Comparison of ENCODE assay signal across 12 cellular contexts in the genomic region with DNA sequence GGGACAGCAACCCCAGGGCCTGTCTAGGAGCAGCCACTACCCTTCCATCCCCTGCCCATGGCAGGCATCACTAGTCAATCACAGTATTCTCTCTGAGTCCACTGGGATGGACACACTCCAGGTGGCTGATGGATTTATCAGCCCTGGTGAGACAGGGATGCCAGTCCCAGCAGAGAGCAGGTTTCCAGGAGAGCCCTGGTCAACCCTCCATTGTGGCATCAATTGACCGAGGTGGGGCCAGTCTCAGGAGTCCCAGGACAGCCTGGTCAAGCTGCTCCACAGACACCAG.
DNase-seq lines count a peak whose midpoint lies in the region; ATAC-seq, FAIRE-seq and TF ChIP-seq lines count a peak whose summit lies in the region.
"Had no signal": no experiment of that assay in that cellular context is flagged by ENCODE, and none has a peak within 500 bp of the region (broad histone marks: within the 10 kb centered on the region; RNA-seq: fewer than 3 reads in every experiment).

No MANE protein-coding gene starts in this region.

- CTCF ChIA-PET in HepG2 (lab: Yijun Ruan, JAX; ENCODE audit: low intra/inter-chr PET ratio, low total read pairs): no interaction called here

- peaks cover 9 to 18% of the 10 kb centered on the region in 2 experiments; a peak in 4 of 5 replicates for H3K36me3 ChIP-seq in HepG2 (replicated peaks in 1 of 2; ENCODE audit: control insufficient read depth in 1 of 2, insufficient read depth in 2 of 2, low read length in 2 of 2)
- H3K36me3 ChIP-seq in skeletal muscle tissue (ENCODE audit: control insufficient read depth in 3 of 3, insufficient read depth in 3 of 3, low read length in 3 of 3): no peaks in the 10 kb centered on the region
- H3K36me3 ChIP-seq in BE2C: peaks cover 11% of the 10 kb centered on the region

- no CpG with 5 or more reads among the region's 1 CpG for WGBS in HepG2 (ENCODE audit: low lambda C conversion rate)

- no peak for TF ChIP-seq EP300 in HepG2 (IDR thresholded peaks at IDR 0.05; ENCODE audit: low read depth in 2 of 2, low read length in 2 of 2)
- TF ChIP-seq EP300 in HepG2 (CRISPR knock-in tag; IDR thresholded peaks at IDR 0.05; ENCODE audit: borderline replicate concordance): no peak

- TF ChIP-seq CTCF in HFFc6 (IDR thresholded peaks at IDR 0.05) (no peak), VCaP (conservative IDR thresholded peaks at IDR 0.05) (no peak), HepG2 (CRISPR knock-in tag; IDR thresholded peaks at IDR 0.05) (no peak), BE2C (IDR thresholded peaks at IDR 0.05; ENCODE audit: low read depth, low read length) (no peak)

- H2AFZ ChIP-seq in HepG2 (ENCODE audit: low read length): no peak overlapping the region

- no peaks in the 10 kb centered on the region for H3K4me1 Mint-ChIP-seq in HFFc6 (ENCODE audit: low read depth)

- H3K27ac ChIP-seq in VCaP (peak overlapping the region; percentile 10; the same call in 1 of the 2 replicates), HepG2 (ENCODE audit: extremely low read length, insufficient read depth, low read length) (no peak overlapping the region), skeletal muscle tissue (ENCODE audit: low read depth, low read length) (peak overlapping the region; percentile 51)

- intact Hi-C loops in HepG2 (cut with micrococcal nuclease; ENCODE audit: unreplicated experiment): no loop called here

- H3K27ac Mint-ChIP-seq in HFFc6: peak overlapping the region; percentile 53; the same call in 1 of the 2 replicates

- H3K9ac ChIP-seq in HepG2 (ENCODE audit: insufficient read depth, low read depth, low read length): no peak overlapping the region
- H3K9ac ChIP-seq in skeletal muscle tissue (ENCODE audit: low read depth in 1 of 3, low read length in 3 of 3): no peak overlapping the region

- POLR2A ChIA-PET in HepG2 (lab: Yijun Ruan, JAX): no interaction called here

- H3K9me3 ChIP-seq in HepG2 (ENCODE audit: low read length) (no peaks in the 10 kb centered on the region), skeletal muscle tissue (ENCODE audit: control insufficient read depth in 3 of 3, low read length in 3 of 3) (no peaks in the 10 kb centered on the region), BE2C (no peaks in the 10 kb centered on the region)

- DNase-seq in HFFc6: no peak
- DNase-seq in HepG2 (ENCODE audit: low spot score): no peak
- DNase-seq in BE2C: no peak
- DNase-seq in SW480 (ENCODE audit: low spot score): no peak
- DNase-seq: activated CD4-positive, CD25-positive, alpha-beta regulatory T cell; activated naive CD4-positive, alpha-beta T cell treated with anti-CD3 and anti-CD28 coated beads, Interleukin-2, amount 50 U/mL, for 16 hours; central memory CD4-positive, alpha-beta T cell; DMS79 treated with DMSO at 0.1 percent for 48 hours had no signal

- ATAC-seq in HepG2: no peak
- ATAC-seq in GM19328 (IDR thresholded peaks at IDR 0.05; ENCODE audit: unreplicated experiment): no peak
- no peak for ATAC-seq in HG02759 (IDR thresholded peaks at IDR 0.05; ENCODE audit: unreplicated experiment)

- H3K4me3 Mint-ChIP-seq in HFFc6: no peak overlapping the region

- no peak for FAIRE-seq in HepG2 (lab: Jason Lieb, UNC)

- in situ Hi-C loops in HepG2 (cut with HindIII; ENCODE audit: extremely low pct_ligation_motif_present, low pct_unique_long_range_greater_than_20kb): no loop called here

- H3K4me3 ChIP-seq in HepG2 (replicated peaks in 1 of 3; ENCODE audit: insufficient read depth in 1 of 3, low read depth in 2 of 3, low read length in 3 of 3) (no peak overlapping the region), skeletal muscle tissue (ENCODE audit: low read length in 3 of 3) (no peak overlapping the region), BE2C (ENCODE audit: low read depth, low read length) (no peak overlapping the region)

- no peaks in the 10 kb centered on the region for H3K9me3 Mint-ChIP-seq in HFFc6

- H3K27me3 ChIP-seq in HepG2 (ENCODE audit: control insufficient read depth in 1 of 2, insufficient read depth in 2 of 2, low read length in 2 of 2) (no peaks in the 10 kb centered on the region), skeletal muscle tissue (ENCODE audit: control insufficient read depth in 3 of 3, insufficient read depth in 3 of 3, low read length in 3 of 3) (peaks cover 5 to 13% (median 6%) of the 10 kb centered on the region in 3 donors), BE2C (no peaks in the 10 kb centered on the region)

- no peak; a peak in 1 of 4 replicates for TF ChIP-seq POLR2A in HepG2 (IDR thresholded peaks at IDR 0.05; ENCODE audit: insufficient read depth in 1 of 2, low read depth in 2 of 2, low read length in 2 of 2)

- TF ChIP-seq RAD21 in HepG2 (CRISPR knock-in tag; IDR thresholded peaks at IDR 0.05): no peak

- H3K79me2 ChIP-seq in HepG2 (ENCODE audit: insufficient read depth, low read length): peaks cover 4% of the 10 kb centered on the region

- H3K4me2 ChIP-seq in HepG2 (ENCODE audit: low read depth, low read length): no peak overlapping the region

- no TSS peak for BruUV-seq in HepG2 (replicated peaks; lab: Mats Ljungman, UMichigan)

- H3K4me1 ChIP-seq in HepG2 (ENCODE audit: insufficient read depth, low read length): peaks cover 6% of the 10 kb centered on the region
- H3K4me1 ChIP-seq in skeletal muscle tissue (ENCODE audit: control insufficient read depth in 3 of 3, insufficient read depth in 3 of 3, low read length in 3 of 3): peaks cover 10 to 16% (median 14%) of the 10 kb centered on the region in 3 donors
- peaks cover 24% of the 10 kb centered on the region for H3K4me1 ChIP-seq in BE2C

- no peaks in the 10 kb centered on the region; the same call in 1 of the 2 replicates for H3K27me3 Mint-ChIP-seq in HFFc6 (ENCODE audit: insufficient read depth)

- H4K20me1 ChIP-seq in HepG2 (ENCODE audit: insufficient read depth, low read length): peaks cover 30% of the 10 kb centered on the region; the same call in 1 of the 2 replicates

- no peaks in the 10 kb centered on the region for H3K36me3 Mint-ChIP-seq in HFFc6 (ENCODE audit: low read depth)

TF ChIP-seq in HepG2, 621 proteins besides CTCF, POLR2A, EP300 and RAD21:
- TF ChIP-seq JUNB (CRISPR knock-in tag; IDR thresholded peaks at IDR 0.05; ENCODE audit: borderline replicate concordance) (no peak), ZNF121 (CRISPR knock-in tag; IDR thresholded peaks at IDR 0.05) (no peak), ZNF24 (IDR thresholded peaks at IDR 0.05) (no peak), ZFP90 (CRISPR knock-in tag; IDR thresholded peaks at IDR 0.05; ENCODE audit: borderline replicate concordance) (no peak), ZNF460 (CRISPR knock-in tag; IDR thresholded peaks at IDR 0.05; ENCODE audit: borderline replicate concordance) (no peak), SALL1 (CRISPR knock-in tag; IDR thresholded peaks at IDR 0.05) (0 out of 2 replicates have a peak, but pooled peaks have one; percentile 0), KLF11 (CRISPR knock-in tag; IDR thresholded peaks at IDR 0.05) (no peak)
- TF ChIP-seq, protein P1, sequence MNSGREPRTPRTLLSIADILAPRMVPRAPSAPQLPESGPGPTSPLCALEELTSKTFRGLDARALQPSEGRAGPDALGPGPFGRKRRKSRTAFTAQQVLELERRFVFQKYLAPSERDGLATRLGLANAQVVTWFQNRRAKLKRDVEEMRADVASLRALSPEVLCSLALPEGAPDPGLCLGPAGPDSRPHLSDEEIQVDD (CRISPR knock-in tag; IDR thresholded peaks at IDR 0.05; ENCODE audit: borderline replicate concordance): no peak
